Comparison of ENCODE assay signal across 19 cellular contexts in the genomic region with DNA sequence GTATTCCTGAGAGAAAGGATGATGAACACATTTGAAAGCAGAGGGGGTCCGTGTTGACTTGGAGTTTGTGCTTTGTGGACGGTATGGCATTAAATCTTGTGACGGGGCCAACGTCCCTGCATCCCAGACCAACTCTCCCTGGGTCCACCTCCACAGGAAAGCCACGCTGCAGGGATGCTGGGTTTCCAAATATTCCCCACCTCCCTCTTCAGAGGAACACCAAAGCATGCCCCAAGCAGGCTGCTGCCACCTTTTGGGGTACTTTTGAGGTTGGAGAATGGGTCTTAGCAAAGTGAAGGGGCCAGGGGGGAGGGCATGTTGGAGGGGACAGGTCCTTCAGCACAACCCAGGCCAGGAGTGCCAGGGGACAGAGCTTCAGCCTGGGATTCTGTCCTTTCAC.
"Had no signal": no experiment of that assay in that cellular context is flagged by ENCODE, and none has a peak within 500 bp of the region (broad histone marks: within the 10 kb centered on the region; RNA-seq: fewer than 3 reads in every experiment).

No MANE protein-coding gene starts in this region.

- FAIRE-seq: endothelial cell of umbilical vein, small intestine had no signal

- H3K36me3 Mint-ChIP-seq: memory B cell, naive B cell had no signal

- H3K27ac ChIP-seq: cardiac muscle cell, foreskin keratinocyte, heart left ventricle, left lung, lower lobe of right lung, neutrophil had no signal

- H3K27me3 Mint-ChIP-seq: dendritic cell treated with granulocyte-macrophage colony-stimulating factor and Interleukin-4, amounts not matched to agents 40 ng/mL and 50 ng/mL, for 4 days; memory B cell; naive B cell had no signal

- H3K4me3 Mint-ChIP-seq: dendritic cell treated with granulocyte-macrophage colony-stimulating factor and Interleukin-4, amounts not matched to agents 40 ng/mL and 50 ng/mL, for 4 days; memory B cell had no signal

- DNase-seq: erythroblast; foreskin keratinocyte; heart left ventricle; hippocampal formation; left lung; lower lobe of right lung; midbrain; naive B cell; posterior cingulate gyrus; right cardiac atrium; small intestine; stimulated activated CD4-positive, alpha-beta T cell treated with anti-CD3 and anti-CD28 coated beads, Interleukin-12 subunit alpha, Interleukin-12 subunit beta, amount 100 ng/mL, for 4 hours; stimulated activated naive CD4-positive, alpha-beta T cell; trophoblast cell had no signal

- H3K9me3 ChIP-seq: heart left ventricle, left lung, lower lobe of right lung, neutrophil had no signal

- H3K4me1 ChIP-seq: foreskin keratinocyte, heart left ventricle, left lung, lower lobe of right lung had no signal

- H3K9me3 Mint-ChIP-seq: dendritic cell treated with granulocyte-macrophage colony-stimulating factor and Interleukin-4, amounts not matched to agents 40 ng/mL and 50 ng/mL, for 4 days had no signal

- H3K27ac Mint-ChIP-seq: dendritic cell treated with granulocyte-macrophage colony-stimulating factor and Interleukin-4, amounts not matched to agents 40 ng/mL and 50 ng/mL, for 4 days; memory B cell; naive B cell had no signal

- H3K27me3 ChIP-seq: cardiac muscle cell, foreskin keratinocyte, neutrophil had no signal

- H3K36me3 ChIP-seq: cardiac muscle cell, heart left ventricle, left lung, lower lobe of right lung, neutrophil had no signal

- H3K4me1 Mint-ChIP-seq: memory B cell had no signal

- H3K4me3 ChIP-seq: cardiac muscle cell, heart left ventricle, left lung, lower lobe of right lung had no signal
